32 cellular contexts compared by ENCODE assay signal in the genomic region with DNA sequence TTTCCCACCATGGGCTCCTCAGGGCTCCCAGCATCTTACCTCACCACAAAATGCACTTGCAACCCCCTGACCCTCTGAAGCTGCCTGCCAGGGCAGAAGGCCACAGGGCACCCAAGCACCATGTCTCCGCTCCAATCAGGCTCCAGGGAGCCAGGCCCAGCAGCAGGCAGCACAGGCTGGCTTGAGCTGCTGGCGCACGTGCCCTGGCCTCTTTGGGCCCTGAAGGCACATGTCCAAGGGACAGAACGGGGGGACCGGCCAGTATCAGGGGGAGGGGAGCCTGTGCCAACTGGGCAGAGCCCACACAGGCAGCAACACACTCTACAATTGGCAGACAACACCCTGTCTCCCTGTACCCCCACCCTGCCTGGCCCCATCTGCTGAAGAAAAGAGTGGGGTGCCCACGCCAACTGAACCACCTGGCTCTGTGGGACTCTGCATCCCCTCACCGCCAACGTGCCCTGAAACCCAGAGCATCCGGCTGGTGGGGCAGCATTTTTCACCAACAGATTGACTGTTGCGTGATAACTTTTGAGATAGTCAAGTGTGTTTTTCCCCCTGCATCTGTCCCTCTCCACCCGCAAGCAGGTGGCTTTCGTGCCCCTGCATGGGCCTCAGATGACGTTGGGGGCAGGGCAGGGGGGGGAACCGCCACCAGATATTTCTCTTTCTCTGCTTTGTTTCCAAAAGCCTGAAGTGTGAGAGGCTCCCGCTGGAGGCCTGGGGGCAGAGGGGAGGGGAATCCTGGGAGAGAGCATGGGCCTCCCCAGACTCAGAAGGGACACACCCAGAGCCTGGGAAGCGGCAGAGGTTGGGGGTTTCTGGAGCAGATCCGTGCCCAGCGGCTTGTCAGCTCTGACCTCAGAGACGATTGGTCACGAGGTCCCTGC. TPM values are rescaled to one million over a fixed set of nuclear protein-coding genes. Genes with fewer than 3 reads are reported as not detected.
DNase-seq lines count a peak whose midpoint lies in the region; ATAC-seq and TF ChIP-seq lines count a peak whose summit lies in the region.
"Had no signal": no experiment of that assay in that cellular context is flagged by ENCODE, and none has a peak within 500 bp of the region (broad histone marks: within the 10 kb centered on the region; RNA-seq: fewer than 3 reads in every experiment).

No MANE protein-coding gene starts in this region.

- no peak overlapping the region for H3K9ac ChIP-seq in neural progenitor cell

- no peaks in the 10 kb centered on the region for H3K36me3 ChIP-seq in GM23338 (ENCODE audit: insufficient read depth)
- H3K36me3 ChIP-seq in neural progenitor cell = no peaks in the 10 kb centered on the region
- H3K36me3 ChIP-seq: left ventricle myocardium inferior, neutrophil, right lobe of liver had no signal

- H3K27me3 Mint-ChIP-seq in GM23338 (ENCODE audit: insufficient read depth, low read depth, poor library complexity) (peaks cover 2% of the 10 kb centered on the region), neural progenitor cell (ENCODE audit: insufficient read depth, low read depth) (peaks cover 36% of the 10 kb centered on the region)
- H3K27me3 Mint-ChIP-seq: progenitor cell of endocrine pancreas had no signal

- 0 out of 2 replicates have a peak overlapping the region, but pooled peaks have one; percentile 7 for H2AFZ ChIP-seq in GM23338
- H2AFZ ChIP-seq in neural progenitor cell (replicated peaks) = no peak overlapping the region

- ATAC-seq in GM23338 (no peak), HG02610 (IDR thresholded peaks at IDR 0.05; ENCODE audit: unreplicated experiment) (no peak), HG02852 (IDR thresholded peaks at IDR 0.05; ENCODE audit: unreplicated experiment) (no peak), GM21447 (IDR thresholded peaks at IDR 0.05; ENCODE audit: unreplicated experiment) (no peak)
- ATAC-seq: body of pancreas, Panc1 had no signal

- H3K27me3 ChIP-seq in GM23338 (ENCODE audit: insufficient read depth) (no peaks in the 10 kb centered on the region), neural progenitor cell (no peaks in the 10 kb centered on the region)
- H3K27me3 ChIP-seq: body of pancreas, right lobe of liver had no signal

- no peaks in the 10 kb centered on the region; the same call in 2 of the 3 replicates for H3K36me3 Mint-ChIP-seq in GM23338 (ENCODE audit: low read depth)
- no peaks in the 10 kb centered on the region for H3K36me3 Mint-ChIP-seq in neural progenitor cell
- H3K36me3 Mint-ChIP-seq: activated CD4-positive, alpha-beta memory T cell treated with anti-CD3 and anti-CD28 coated beads for 36 hours; activated naive CD4-positive, alpha-beta T cell treated with anti-CD3 and anti-CD28 coated beads, Interleukin-2, amount 10 ng/mL, durations not matched to agents 7 days and 5 days; CD4-positive, CD25-positive, alpha-beta regulatory T cell had no signal

- no peak overlapping the region for H3K27ac ChIP-seq in GM23338 (ENCODE audit: low read depth)
- H3K27ac ChIP-seq in neural progenitor cell = no peak overlapping the region
- H3K27ac ChIP-seq: 22Rv1, body of pancreas, left ventricle myocardium inferior, neutrophil, right lobe of liver had no signal

- no peaks in the 10 kb centered on the region for H3F3A ChIP-seq in GM23338 (replicated peaks; ENCODE audit: low read depth)
- H3F3A ChIP-seq in neural progenitor cell (ENCODE audit: low read depth) = no peaks in the 10 kb centered on the region

- H3K4me1 ChIP-seq in GM23338 (ENCODE audit: insufficient read depth) (peaks cover 9% of the 10 kb centered on the region; the same call in 1 of the 2 replicates), neural progenitor cell (peaks cover 11% of the 10 kb centered on the region)
- H3K4me1 ChIP-seq: body of pancreas, left ventricle myocardium inferior, right lobe of liver had no signal

- no peaks in the 10 kb centered on the region for H3K9me3 ChIP-seq in neural progenitor cell (ENCODE audit: low read depth)
- H3K9me3 ChIP-seq: body of pancreas, left ventricle myocardium inferior, neutrophil, right lobe of liver had no signal

- TF ChIP-seq CTCF in GM23338 (conservative IDR thresholded peaks at IDR 0.05; ENCODE audit: low read depth in 2 of 2) = no peak
- TF ChIP-seq CTCF in neural progenitor cell (IDR thresholded peaks at IDR 0.05) = no peak

- H4K20me1 ChIP-seq in GM23338 (replicated peaks; ENCODE audit: insufficient read depth) (no peaks in the 10 kb centered on the region), neural progenitor cell (ENCODE audit: low read depth) (no peaks in the 10 kb centered on the region)

- H3K4me3 ChIP-seq in GM23338 (no peak overlapping the region), neural progenitor cell (no peak overlapping the region)
- H3K4me3 ChIP-seq: body of pancreas, left ventricle myocardium inferior, right lobe of liver had no signal

- H3K9me2 ChIP-seq in GM23338 (ENCODE audit: insufficient read depth) = no peaks in the 10 kb centered on the region

- H3K27ac Mint-ChIP-seq in GM23338 = peak overlapping the region; percentile 88
- H3K27ac Mint-ChIP-seq in neural progenitor cell = no peak overlapping the region
- H3K27ac Mint-ChIP-seq: activated CD4-positive, alpha-beta memory T cell treated with anti-CD3 and anti-CD28 coated beads for 36 hours; activated naive CD4-positive, alpha-beta T cell treated with anti-CD3 and anti-CD28 coated beads, Interleukin-2, amount 10 ng/mL, durations not matched to agents 7 days and 5 days; activated T-helper 1 cell treated with anti-CD3 and anti-CD28 coated beads, Interleukin-12 subunit alpha, Interleukin-12 subunit beta, Interleukin-2, Interleukin-4 antibody, amounts not matched to agents 30 ng/mL and 10 ng/mL and 1 ng/mL, durations not matched to agents 14 hours and 24 hours and 36 hours; CD4-positive, CD25-positive, alpha-beta regulatory T cell; dendritic cell treated with granulocyte-macrophage colony-stimulating factor and Interleukin-4, amounts not matched to agents 40 ng/mL and 50 ng/mL, for 4 days; progenitor cell of endocrine pancreas had no signal

- DNase-seq in DMS 273 (lab: John Stamatoyannopoulos, UW; ENCODE audit: unreplicated experiment) (peak; percentile 38), DMS 273 treated with DMSO at 0.1 percent for 48 hours (lab: John Stamatoyannopoulos, UW) (no peak), GM23338 (ENCODE audit: low spot score) (no peak), NCI-H524 treated with DMSO at 0.1 percent for 48 hours (lab: John Stamatoyannopoulos, UW) (peak; percentile 55), neural progenitor cell (ENCODE audit: low spot score) (peak; percentile 35)
- DNase-seq: activated CD4-positive, alpha-beta memory T cell treated with anti-CD3 and anti-CD28 coated beads for 36 hours; activated CD4-positive, alpha-beta T cell treated with anti-CD3 and anti-CD28 coated beads for 1 hour; activated CD8-positive, alpha-beta memory T cell treated with anti-CD3 and anti-CD28 coated beads, Interleukin-2, amount 50 U/mL, for 48 hours; activated naive CD4-positive, alpha-beta T cell treated with anti-CD3 and anti-CD28 coated beads, Interleukin-2, amount 10 ng/mL, durations not matched to agents 7 days and 5 days; body of pancreas; Calu3; CD4-positive, CD25-positive, alpha-beta regulatory T cell; H9; IMR-90; left ventricle myocardium inferior; mesendoderm; NCI-H1048; NCI-H1694; right lobe of liver; SIG-M5; stimulated activated CD4-positive, alpha-beta T cell treated with anti-CD3 and anti-CD28 coated beads, Interleukin-12 subunit alpha, Interleukin-12 subunit beta, amount 100 ng/mL, for 4 hours; stimulated activated CD4-positive, alpha-beta T cell treated with anti-CD3 and anti-CD28 coated beads, Interleukin-4, amount 100 ng/mL, for 1 hour; SW 1271 had no signal

- no peaks in the 10 kb centered on the region for H3K79me2 ChIP-seq in GM23338 (replicated peaks; ENCODE audit: insufficient read depth)
- no peaks in the 10 kb centered on the region for H3K79me2 ChIP-seq in neural progenitor cell (ENCODE audit: low read depth)

- H3K4me2 ChIP-seq in GM23338 = no peak overlapping the region
- peak overlapping the region; percentile 42 for H3K4me2 ChIP-seq in neural progenitor cell

- H3K4me3 Mint-ChIP-seq in GM23338 = no peak overlapping the region
- no peak overlapping the region for H3K4me3 Mint-ChIP-seq in neural progenitor cell
- H3K4me3 Mint-ChIP-seq: activated CD4-positive, alpha-beta memory T cell treated with anti-CD3 and anti-CD28 coated beads for 36 hours; activated naive CD4-positive, alpha-beta T cell treated with anti-CD3 and anti-CD28 coated beads, Interleukin-2, amount 10 ng/mL, durations not matched to agents 7 days and 5 days; activated T-helper 1 cell treated with anti-CD3 and anti-CD28 coated beads, Interleukin-12 subunit alpha, Interleukin-12 subunit beta, Interleukin-2, Interleukin-4 antibody, amounts not matched to agents 30 ng/mL and 10 ng/mL and 1 ng/mL, durations not matched to agents 14 hours and 24 hours and 36 hours; CD4-positive, CD25-positive, alpha-beta regulatory T cell; dendritic cell treated with granulocyte-macrophage colony-stimulating factor and Interleukin-4, amounts not matched to agents 40 ng/mL and 50 ng/mL, for 4 days; H9 had no signal

- peaks cover 15% of the 10 kb centered on the region for H3K4me1 Mint-ChIP-seq in GM23338
- H3K4me1 Mint-ChIP-seq in neural progenitor cell = peaks cover 47% of the 10 kb centered on the region
- H3K4me1 Mint-ChIP-seq: activated naive CD4-positive, alpha-beta T cell treated with anti-CD3 and anti-CD28 coated beads, Interleukin-2, amount 10 ng/mL, durations not matched to agents 7 days and 5 days; CD4-positive, CD25-positive, alpha-beta regulatory T cell had no signal

- H3K9me3 Mint-ChIP-seq in GM23338 (no peaks in the 10 kb centered on the region), neural progenitor cell (no peaks in the 10 kb centered on the region)
- H3K9me3 Mint-ChIP-seq: activated CD4-positive, alpha-beta memory T cell treated with anti-CD3 and anti-CD28 coated beads for 36 hours; activated naive CD4-positive, alpha-beta T cell treated with anti-CD3 and anti-CD28 coated beads, Interleukin-2, amount 10 ng/mL, durations not matched to agents 7 days and 5 days; activated T-helper 1 cell treated with anti-CD3 and anti-CD28 coated beads, Interleukin-12 subunit alpha, Interleukin-12 subunit beta, Interleukin-2, Interleukin-4 antibody, amounts not matched to agents 30 ng/mL and 10 ng/mL and 1 ng/mL, durations not matched to agents 14 hours and 24 hours and 36 hours; dendritic cell treated with granulocyte-macrophage colony-stimulating factor and Interleukin-4, amounts not matched to agents 40 ng/mL and 50 ng/mL, for 4 days; H9 had no signal

RNA-seq across cellular contexts. Expression of a gene that starts 21.9 kb away (rescaled TPM):
- total RNA-seq in GM23338 (2014; rRNA removed; shearing (Covaris generic)) = 1.7 and 2.0 TPM in 2 replicates
- polyA plus RNA-seq in GM23338 (2016; fragmentation: Nextera tagmentation; extraction: Ambion mirVana) = 0.37 and 0.76 TPM in 2 replicates
- total RNA-seq in neural progenitor cell (ENCODE audit: low replicate concordance) = 0.74 and 0.92 TPM in 2 replicates
- total RNA-seq: Calu3 had no signal
- polyA plus RNA-seq: CD4-positive, CD25-positive, alpha-beta regulatory T cell had no signal

Comparison
In these comparisons a context has a peak if more than half of its experiments do, and no peak if none do; other contexts are left out.
1. DNase-seq: peak in DMS 273 (single experiment), NCI-H524 treated with DMSO at 0.1 percent for 48 hours (single experiment) and neural progenitor cell (single experiment); none in DMS 273 treated with DMSO at 0.1 percent for 48 hours (single experiment) and GM23338 (single experiment).